8 cellular contexts compared by ENCODE assay signal in the genomic region with DNA sequence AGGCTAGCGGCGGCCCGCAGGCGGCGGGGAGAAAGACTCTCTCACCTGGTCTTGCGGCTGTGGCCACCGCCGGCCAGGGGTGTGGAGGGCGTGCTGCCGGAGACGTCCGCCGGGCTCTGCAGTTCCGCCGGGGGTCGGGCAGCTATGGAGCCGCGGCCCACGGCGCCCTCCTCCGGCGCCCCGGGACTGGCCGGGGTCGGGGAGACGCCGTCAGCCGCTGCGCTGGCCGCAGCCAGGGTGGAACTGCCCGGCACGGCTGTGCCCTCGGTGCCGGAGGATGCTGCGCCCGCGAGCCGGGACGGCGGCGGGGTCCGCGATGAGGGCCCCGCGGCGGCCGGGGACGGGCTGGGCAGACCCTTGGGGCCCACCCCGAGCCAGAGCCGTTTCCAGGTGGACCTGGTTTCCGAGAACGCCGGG. TPM values are rescaled to one million over a fixed set of nuclear protein-coding genes. Genes with fewer than 3 reads are reported as not detected.
DNase-seq lines count a peak whose midpoint lies in the region; ATAC-seq, FAIRE-seq and TF ChIP-seq lines count a peak whose summit lies in the region.

No MANE protein-coding gene starts in this region.

- RAD21 ChIA-PET in GM12878 (lab: Charles Lee; ENCODE audit: unreplicated experiment): interaction anchor here (0.6 to 6.3 kb wide), 3 partner anchors 184 to 498 kb away, joined by 3 to 48 read pairs (median 6); no protein-coding TSS in a partner anchor

- H3K27me3 ChIP-seq in CD4-positive, CD25-positive, alpha-beta regulatory T cell (ENCODE audit: control insufficient read depth, insufficient read depth, low read length): no peaks in the 10 kb centered on the region
- no peaks in the 10 kb centered on the region for H3K27me3 ChIP-seq in GM12878 (replicated peaks in 1 of 2; ENCODE audit: control insufficient read depth in 2 of 2, insufficient read depth in 2 of 2, low read length in 1 of 2)
- no peaks in the 10 kb centered on the region for H3K27me3 ChIP-seq in keratinocyte (ENCODE audit: control insufficient read depth, extremely low read depth, insufficient read depth, low read length)
- no peaks in the 10 kb centered on the region for H3K27me3 ChIP-seq in suprapubic skin

- H3K79me2 ChIP-seq in GM12878 (ENCODE audit: control insufficient read depth, insufficient read depth, low read length): peaks cover 84% of the 10 kb centered on the region
- H3K79me2 ChIP-seq in keratinocyte (ENCODE audit: control insufficient read depth, insufficient read depth, low read length): peaks cover 55% of the 10 kb centered on the region

- dilution Hi-C loops in keratinocyte (cut with MboI; ENCODE audit: extremely low pct_ligation_motif_present, low sequenced_read_pairs): no loop called here

- H4K20me1 ChIP-seq in GM12878 (ENCODE audit: control insufficient read depth, insufficient read depth) (no peaks in the 10 kb centered on the region), keratinocyte (ENCODE audit: control insufficient read depth, extremely low read depth, insufficient read depth, low read length) (no peaks in the 10 kb centered on the region)

- H3K27ac Mint-ChIP-seq in CD4-positive, CD25-positive, alpha-beta regulatory T cell: no peak overlapping the region

- POLR2A ChIA-PET in GM12878 (lab: Charles Lee): interaction anchor here (0.5 to 2.0 kb wide), 6 partner anchors 8 to 1042 kb away, joined by 3 to 12 read pairs (median 4); no protein-coding TSS in a partner anchor

- FAIRE-seq in GM12878 (lab: Jason Lieb, UNC) (no peak), keratinocyte (lab: Jason Lieb, UNC) (no peak)

- H3K27ac ChIP-seq in CD4-positive, CD25-positive, alpha-beta regulatory T cell (ENCODE audit: insufficient read depth, low read length, poor library complexity, severe bottlenecking): peak overlapping the region; percentile 93
- H3K27ac ChIP-seq in GM12878 (ENCODE audit: control insufficient read depth, insufficient read depth) (peak overlapping the region; percentile 90), keratinocyte (ENCODE audit: control insufficient read depth, insufficient read depth, low read length) (peak overlapping the region; percentile 74), suprapubic skin (peak overlapping the region; percentile 92)

- H3K9ac ChIP-seq in GM12878 (ENCODE audit: control insufficient read depth, insufficient read depth, low read length) (peak overlapping the region; percentile 85), keratinocyte (ENCODE audit: control insufficient read depth, extremely low read depth, insufficient read depth, low read length) (peak overlapping the region; percentile 82)

- CTCF ChIA-PET in GM12878 (lab: Yijun Ruan, JAX): interaction anchor here (1.7 to 2.6 kb wide), 4 partner anchors 174 to 208 kb away, joined by 5 to 9 read pairs (median 8); no protein-coding TSS in a partner anchor

- no peak overlapping the region for H3K4me3 ChIP-seq in CD4-positive, CD25-positive, alpha-beta regulatory T cell (ENCODE audit: low read depth, low read length)
- H3K4me3 ChIP-seq in GM12878 (peak overlapping the region; percentile 86), keratinocyte (ENCODE audit: control insufficient read depth in 2 of 3, extremely low read depth in 1 of 3, insufficient read depth in 2 of 3, low read depth in 1 of 3, low read length in 3 of 3) (peak overlapping the region; percentile 71 to 85 (median 73)), suprapubic skin (peak overlapping the region; percentile 71)

- no peak for TF ChIP-seq POLR2A in GM12878 (IDR thresholded peaks at IDR 0.05; ENCODE audit: low read depth, low read length)
- no peak for TF ChIP-seq POLR2A in suprapubic skin (IDR thresholded peaks at IDR 0.05)

- in situ Hi-C loops in GM12878 (cut with MboI): loop anchor here (10.0 to 25.0 kb wide), 2 partner anchors 519 to 1322 kb away; no protein-coding TSS in a partner anchor

- SMC1A ChIA-PET in GM12878 (lab: Charles Lee; ENCODE audit: uncharacterized antibody, unreplicated experiment): interaction anchor here (1.3 to 2.7 kb wide), 2 partner anchors 175 to 208 kb away, joined by 3 to 10 read pairs; no protein-coding TSS in a partner anchor

- H3K9me3 ChIP-seq in CD4-positive, CD25-positive, alpha-beta regulatory T cell (ENCODE audit: control insufficient read depth in 2 of 2, low read length in 2 of 2): no peaks in the 10 kb centered on the region
- H3K9me3 ChIP-seq in GM12878 (replicated peaks; ENCODE audit: control insufficient read depth, insufficient read depth, low read length) (no peaks in the 10 kb centered on the region), keratinocyte (ENCODE audit: control insufficient read depth, low read depth, low read length) (no peaks in the 10 kb centered on the region), suprapubic skin (no peaks in the 10 kb centered on the region)

- intact Hi-C loops in GM12878 (cut with micrococcal nuclease; ENCODE audit: unreplicated experiment): loop anchor here (2.0 to 10.0 kb wide), 6 partner anchors 175 to 1319 kb away; no protein-coding TSS in a partner anchor

- H3K9me1 ChIP-seq in keratinocyte (ENCODE audit: control insufficient read depth, extremely low read depth, insufficient read depth, low read length): no peaks in the 10 kb centered on the region

- no peak for DNase-seq in CD4-positive, CD25-positive, alpha-beta regulatory T cell
- no peak for DNase-seq in GM12878 (ENCODE audit: low read depth, low spot score)
- DNase-seq in keratinocyte (ENCODE audit: low read depth, low spot score): no peak
- DNase-seq in suprapubic skin (ENCODE audit: low spot score in 2 of 2): no peak
- no peak for DNase-seq in NCI-H1105 treated with DMSO at 0.1 percent for 48 hours (lab: John Stamatoyannopoulos, UW)
- no peak for DNase-seq in HCEC 1CT

- H3K4me1 ChIP-seq in CD4-positive, CD25-positive, alpha-beta regulatory T cell (ENCODE audit: control insufficient read depth, insufficient read depth, low read length, poor library complexity, severe bottlenecking): peaks cover 38% of the 10 kb centered on the region
- H3K4me1 ChIP-seq in GM12878 (ENCODE audit: control insufficient read depth, insufficient read depth, low read length) (no peaks in the 10 kb centered on the region; the same call in 1 of the 2 replicates), keratinocyte (ENCODE audit: control insufficient read depth, extremely low read depth, insufficient read depth, low read length) (peaks cover 18% of the 10 kb centered on the region), suprapubic skin (peaks cover 47% of the 10 kb centered on the region)

- 2% methylated on average over 40 of the region's 53 CpGs for WGBS in GM12878 (ENCODE audit: insufficient coverage, insufficient replicate concordance, low lambda C conversion rate, missing lambda C conversion rate)
- WGBS in suprapubic skin: 0% methylated on average over 7 of the region's 53 CpGs

- H3K36me3 ChIP-seq in CD4-positive, CD25-positive, alpha-beta regulatory T cell (ENCODE audit: control insufficient read depth, insufficient read depth, low read length): no peaks in the 10 kb centered on the region
- H3K36me3 ChIP-seq in GM12878 (ENCODE audit: control insufficient read depth in 2 of 2, insufficient read depth in 2 of 2, low read length in 1 of 2) (no peaks in the 10 kb centered on the region), keratinocyte (ENCODE audit: control insufficient read depth in 2 of 2, extremely low read depth in 1 of 2, insufficient read depth in 2 of 2, low read length in 2 of 2) (no peaks in the 10 kb centered on the region), suprapubic skin (no peaks in the 10 kb centered on the region)

- no peaks in the 10 kb centered on the region for H3K36me3 Mint-ChIP-seq in CD4-positive, CD25-positive, alpha-beta regulatory T cell

- H3K4me3 Mint-ChIP-seq in CD4-positive, CD25-positive, alpha-beta regulatory T cell: peak overlapping the region in 1 of 4 donors; percentile 90

- peaks cover 50 to 69% (median 62%) of the 10 kb centered on the region in 4 donors for H3K4me1 Mint-ChIP-seq in CD4-positive, CD25-positive, alpha-beta regulatory T cell

- no peaks in the 10 kb centered on the region for H3K27me3 Mint-ChIP-seq in CD4-positive, CD25-positive, alpha-beta regulatory T cell

- ATAC-seq in CD4-positive, CD25-positive, alpha-beta regulatory T cell (ENCODE audit: low read depth in 2 of 2): peak; percentile 10 to 21
- ATAC-seq in GM19395 (IDR thresholded peaks at IDR 0.05; ENCODE audit: unreplicated experiment) (peak; percentile 33), HG03442 (IDR thresholded peaks at IDR 0.05; ENCODE audit: unreplicated experiment) (peak; percentile 27), GM12878 (peak; percentile 23)

- TF ChIP-seq RAD21 in GM12878 (IDR thresholded peaks at IDR 0.05; ENCODE audit: insufficient read depth, low read depth, low read length): peak; percentile 42

- TF ChIP-seq EP300 in GM12878 (IDR thresholded peaks at IDR 0.05; ENCODE audit: borderline replicate concordance in 1 of 2, control insufficient read depth in 1 of 2, low read depth in 2 of 2, low read length in 2 of 2) (no peak), suprapubic skin (IDR thresholded peaks at IDR 0.05) (no peak)

- peak overlapping the region; percentile 64; the same call in 1 of the 2 replicates for H2AFZ ChIP-seq in GM12878 (ENCODE audit: control insufficient read depth, low read depth, low read length)
- no peak overlapping the region for H2AFZ ChIP-seq in keratinocyte (ENCODE audit: control insufficient read depth, low read length)

- H3K9me3 Mint-ChIP-seq in CD4-positive, CD25-positive, alpha-beta regulatory T cell: peaks cover 0 to 1% (median 0%) of the 10 kb centered on the region in 7 donors

- TF ChIP-seq CTCF in GM12878 (IDR thresholded peaks at IDR 0.05 in 2 of 3, conservative IDR thresholded peaks at IDR 0.05 in 1 of 3; ENCODE audit: control insufficient read depth in 2 of 3, extremely low read depth in 1 of 3, insufficient read depth in 1 of 3, low read depth in 3 of 3, low read length in 3 of 3) (peak in 2 of 3 experiments; percentile 34 to 51; a peak in 3 of 6 replicates), keratinocyte (optimal IDR thresholded peaks at IDR 0.05 in 1 of 3, IDR thresholded peaks at IDR 0.05 in 1 of 3, conservative IDR thresholded peaks at IDR 0.05 in 1 of 3; ENCODE audit: extremely low read depth in 1 of 3, insufficient read depth in 2 of 3, low read length in 3 of 3) (peak in 1 of 3 experiments; percentile 64), suprapubic skin (IDR thresholded peaks at IDR 0.05) (peak in 1 of 2 donors; percentile 34)

- peak overlapping the region; percentile 83; the same call in 1 of the 2 replicates for H3K4me2 ChIP-seq in GM12878 (ENCODE audit: control insufficient read depth, insufficient read depth)
- H3K4me2 ChIP-seq in keratinocyte (ENCODE audit: control insufficient read depth, extremely low read depth, insufficient read depth, low read depth, low read length): peak overlapping the region; percentile 85

- BruUV-seq in GM12878 (replicated peaks; lab: Mats Ljungman, UMichigan): no TSS peak

RNA-seq across cellular contexts. Expression of gene SLC12A2, which starts 0.3 kb away (rescaled TPM):
- total RNA-seq in CD4-positive, CD25-positive, alpha-beta regulatory T cell: 16.8 TPM
- polyA plus RNA-seq in CD4-positive, CD25-positive, alpha-beta regulatory T cell: 1 to 10 TPM; 3.3 to 6.0 (median 4.7) TPM
- 83.4 and 101 TPM in 2 replicates for total RNA-seq in GM12878 (2013; cell fraction: nucleolus; rRNA removed)
- total RNA-seq in GM12878 (2014; rRNA removed) (19.4 and 22.9 TPM in 2 replicates), GM12878 (2014; rRNA removed; fragmentation: Illumina TruSeq; extraction: Trizol) (19.8 and 20.7 TPM in 2 replicates), GM12878 (2021) (20.5 and 21.8 TPM in 2 replicates), suprapubic skin (100 to 1,000 TPM; 126 to 330 (median 186) TPM)
- 3.4 TPM for polyA plus RNA-seq in GM12878 (2011; ENCODE audit: low read depth)
- polyA plus RNA-seq in GM12878 (2011; rRNA removed) (20.3 and 29.9 TPM in 2 replicates), GM12878 (2014; fragmentation: Illumina TruSeq; extraction: Trizol) (11.7 and 14.1 TPM in 2 replicates), GM12878 (2014; fragmentation: Nextera tagmentation; extraction: Ambion mirVana) (1 to 10 TPM; 6.3 to 6.9 TPM), GM12878 (2014; rRNA removed) (7.7 and 9.2 TPM in 2 replicates), GM12878 (2016; fragmentation: Nextera tagmentation; extraction: Ambion mirVana) (1 to 10 TPM; 5.1 to 9.3 TPM), keratinocyte (10.1 to 15.5 TPM (median 12.4 TPM) in 3 replicates)
- 7.7 and 8.4 TPM in 2 replicates for polyA plus RNA-seq in GM12878 (2011; cell fraction: cytosol; rRNA removed)
- 16.9 and 21.5 TPM in 2 replicates for polyA plus RNA-seq in GM12878 (2011; cell fraction: nucleus; rRNA removed)
- polyA plus RNA-seq in GM12878 (2012): 5.8 and 6.7 TPM in 2 replicates
- polyA minus RNA-seq in GM12878 (2011; rRNA and poly(A)+ RNA removed): 50.9 and 79.1 TPM in 2 replicates
- 19.6 and 21.0 TPM in 2 replicates for polyA minus RNA-seq in GM12878 (2011; cell fraction: cytosol; rRNA and poly(A)+ RNA removed)
- polyA minus RNA-seq in GM12878 (2011; cell fraction: nucleus; rRNA and poly(A)+ RNA removed): 30.3 and 51.2 TPM in 2 replicates
- 23.4 TPM for polyA plus RNA-seq in keratinocyte (2011; ENCODE audit: low read depth)
- polyA plus RNA-seq in keratinocyte (2011; cell fraction: cytosol; rRNA removed): 2.8 and 5.6 TPM in 2 replicates
- 13.6 and 19.4 TPM in 2 replicates for polyA plus RNA-seq in keratinocyte (2011; cell fraction: nucleus; rRNA removed)
- polyA plus RNA-seq in keratinocyte (2012; ENCODE audit: low replicate concordance): 5.8 and 12.2 TPM in 2 replicates
- 8.0 to 56.9 TPM (median 30.8 TPM) in 3 replicates for polyA minus RNA-seq in keratinocyte
- 21.5 TPM for polyA minus RNA-seq in keratinocyte (2011; cell fraction: cytosol; rRNA and poly(A)+ RNA removed)
- 52.0 and 96.6 TPM in 2 replicates for polyA minus RNA-seq in keratinocyte (2011; cell fraction: nucleus; rRNA and poly(A)+ RNA removed)
